In the genomic region with DNA sequence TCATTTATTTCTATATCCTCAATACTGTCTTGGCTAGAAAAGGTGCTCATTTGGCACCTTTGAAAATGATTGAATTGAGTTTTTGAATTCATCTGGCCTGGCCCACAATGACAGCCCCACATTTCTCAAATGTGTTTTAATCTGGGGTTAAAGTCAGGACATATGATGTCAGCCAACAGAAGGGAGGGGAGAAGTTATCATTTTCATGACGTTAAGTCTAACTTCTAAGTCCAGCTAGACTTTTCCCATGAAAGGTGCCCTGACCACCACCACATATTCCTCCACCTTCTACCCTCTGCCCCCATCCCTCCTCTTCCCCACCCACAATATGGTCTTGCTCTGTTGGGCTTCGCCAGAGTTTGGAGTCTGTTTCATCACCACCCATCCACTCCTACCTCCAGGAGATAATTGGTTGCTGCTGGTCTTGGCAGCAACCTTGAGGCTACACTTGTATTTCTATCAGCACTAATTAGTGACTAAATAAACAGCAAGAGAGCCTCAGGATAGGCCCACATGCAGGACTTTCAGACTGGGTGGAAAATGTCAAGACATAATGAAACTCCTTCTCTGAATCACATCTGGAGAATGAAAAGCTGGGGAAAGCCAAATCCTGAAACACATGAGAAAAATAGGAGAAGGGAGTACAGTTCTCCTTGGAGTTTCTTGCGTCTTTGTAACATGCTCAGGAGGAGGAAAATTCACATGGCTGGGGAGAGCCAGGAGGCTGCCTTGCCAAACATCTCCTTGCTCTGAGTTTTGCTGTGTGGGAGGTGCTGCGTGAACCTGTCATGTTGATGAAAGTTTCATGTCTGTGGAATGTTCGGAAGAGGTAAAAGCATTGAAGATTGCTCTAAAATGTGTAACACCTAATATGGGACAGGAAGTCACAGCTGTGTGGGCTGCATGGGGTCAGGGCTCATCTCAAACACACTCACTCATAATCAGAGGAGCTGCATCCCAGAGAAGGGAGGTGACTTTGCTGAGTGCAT, we compare ENCODE assay signal across 14 cellular contexts.
DNase-seq lines count a peak whose midpoint lies in the region; ATAC-seq and TF ChIP-seq lines count a peak whose summit lies in the region.
"Had no signal": no experiment of that assay in that cellular context is flagged by ENCODE, and none has a peak within 500 bp of the region (broad histone marks: within the 10 kb centered on the region; RNA-seq: fewer than 3 reads in every experiment).

No MANE protein-coding gene starts in this region.

- TF ChIP-seq CTCF in right atrium auricular region (IDR thresholded peaks at IDR 0.05) (no peak), lower lobe of right lung (IDR thresholded peaks at IDR 0.05) (no peak), vagina (IDR thresholded peaks at IDR 0.05) (no peak), nephron progenitor cell (IDR thresholded peaks at IDR 0.05) (no peak), WERI-Rb-1 (IDR thresholded peaks at IDR 0.05; ENCODE audit: low read depth, low read length) (no peak)

- intact Hi-C loops in Right ventricle myocardium inferior (cut with DNase I), result no loop called here
- intact Hi-C loops in lower lobe of right lung (cut with DNase I), result no loop called here
- intact Hi-C loops in vagina (cut with DNase I), result no loop called here

- H3K27ac ChIP-seq in right atrium auricular region, result no peak overlapping the region
- H3K27ac ChIP-seq in lower lobe of right lung, result no peak overlapping the region
- H3K27ac ChIP-seq in vagina, result peak overlapping the region; percentile 21
- H3K27ac ChIP-seq in WERI-Rb-1, result no peak overlapping the region
- H3K27ac ChIP-seq: VCaP had no signal

- no peak overlapping the region for H3K4me3 ChIP-seq in right atrium auricular region
- no peak overlapping the region for H3K4me3 ChIP-seq in lower lobe of right lung
- no peak overlapping the region for H3K4me3 ChIP-seq in vagina
- no peak overlapping the region for H3K4me3 ChIP-seq in WERI-Rb-1 (ENCODE audit: low read depth, low read length)

- ATAC-seq in Right ventricle myocardium inferior, result peak; percentile 85
- ATAC-seq in lower lobe of right lung, result peak; percentile 54 to 61
- ATAC-seq: esophagus mucosa had no signal

- H3K27ac Mint-ChIP-seq in nephron progenitor cell, result no peak overlapping the region
- H3K27ac Mint-ChIP-seq: activated naive CD4-positive, alpha-beta T cell treated with anti-CD3 and anti-CD28 coated beads, Interleukin-2, amount 50 U/mL, for 24 hours had no signal

- peaks cover 5% of the 10 kb centered on the region for H3K4me1 Mint-ChIP-seq in nephron progenitor cell
- H3K4me1 Mint-ChIP-seq: activated naive CD4-positive, alpha-beta T cell treated with anti-CD3 and anti-CD28 coated beads, Interleukin-2, amount 50 U/mL, for 24 hours had no signal

- no peak for TF ChIP-seq POLR2A in vagina (IDR thresholded peaks at IDR 0.05)

- H3K4me1 ChIP-seq in right atrium auricular region (no peaks in the 10 kb centered on the region), lower lobe of right lung (no peaks in the 10 kb centered on the region), vagina (peaks cover 30% of the 10 kb centered on the region)

- DNase-seq in Right ventricle myocardium inferior (ENCODE audit: missing footprints) (no peak), right atrium auricular region (ENCODE audit: low spot score) (no peak), fibroblast of gingiva (ENCODE audit: low read depth) (peak; percentile 64), lower lobe of right lung (no peak), vagina (ENCODE audit: extremely low spot score in 2 of 2) (peak in 1 of 2 donors; percentile 94), nephron progenitor cell (no peak), WERI-Rb-1 (no peak), DMS153 treated with DMSO at 0.1 percent for 48 hours (lab: John Stamatoyannopoulos, UW; ENCODE audit: unreplicated experiment) (no peak)
- DNase-seq: activated CD8-positive, alpha-beta memory T cell treated with anti-CD3 and anti-CD28 coated beads, Interleukin-2, amount 50 U/mL, for 4 hours; Karpas-422; NCI-H2029 had no signal

- H3K9me3 Mint-ChIP-seq in nephron progenitor cell, result peaks cover 38% of the 10 kb centered on the region

- no peaks in the 10 kb centered on the region for H3K36me3 ChIP-seq in right atrium auricular region
- H3K36me3 ChIP-seq in lower lobe of right lung, result no peaks in the 10 kb centered on the region
- no peaks in the 10 kb centered on the region for H3K36me3 ChIP-seq in vagina
- H3K36me3 ChIP-seq in WERI-Rb-1, result no peaks in the 10 kb centered on the region

- H3K36me3 Mint-ChIP-seq in nephron progenitor cell (ENCODE audit: low read depth), result peaks cover 7% of the 10 kb centered on the region
- H3K36me3 Mint-ChIP-seq: activated naive CD4-positive, alpha-beta T cell treated with anti-CD3 and anti-CD28 coated beads, Interleukin-2, amount 50 U/mL, for 24 hours had no signal

- H3K9me3 ChIP-seq in right atrium auricular region (no peaks in the 10 kb centered on the region), lower lobe of right lung (no peaks in the 10 kb centered on the region), vagina (no peaks in the 10 kb centered on the region), WERI-Rb-1 (ENCODE audit: severe bottlenecking) (peaks cover 26% of the 10 kb centered on the region)

- H3K27me3 ChIP-seq in right atrium auricular region (no peaks in the 10 kb centered on the region), lower lobe of right lung (ENCODE audit: low read depth) (no peaks in the 10 kb centered on the region), vagina (no peaks in the 10 kb centered on the region), WERI-Rb-1 (ENCODE audit: insufficient read depth, low read depth, severe bottlenecking) (no peaks in the 10 kb centered on the region)

- no peak overlapping the region for H3K4me3 Mint-ChIP-seq in nephron progenitor cell
- H3K4me3 Mint-ChIP-seq: activated naive CD4-positive, alpha-beta T cell treated with anti-CD3 and anti-CD28 coated beads, Interleukin-2, amount 50 U/mL, for 24 hours had no signal

- peaks cover 19% of the 10 kb centered on the region for H3K27me3 Mint-ChIP-seq in nephron progenitor cell (ENCODE audit: low read depth, poor library complexity)
